Comparison of ENCODE assay signal across 2 cellular contexts in the genomic region with DNA sequence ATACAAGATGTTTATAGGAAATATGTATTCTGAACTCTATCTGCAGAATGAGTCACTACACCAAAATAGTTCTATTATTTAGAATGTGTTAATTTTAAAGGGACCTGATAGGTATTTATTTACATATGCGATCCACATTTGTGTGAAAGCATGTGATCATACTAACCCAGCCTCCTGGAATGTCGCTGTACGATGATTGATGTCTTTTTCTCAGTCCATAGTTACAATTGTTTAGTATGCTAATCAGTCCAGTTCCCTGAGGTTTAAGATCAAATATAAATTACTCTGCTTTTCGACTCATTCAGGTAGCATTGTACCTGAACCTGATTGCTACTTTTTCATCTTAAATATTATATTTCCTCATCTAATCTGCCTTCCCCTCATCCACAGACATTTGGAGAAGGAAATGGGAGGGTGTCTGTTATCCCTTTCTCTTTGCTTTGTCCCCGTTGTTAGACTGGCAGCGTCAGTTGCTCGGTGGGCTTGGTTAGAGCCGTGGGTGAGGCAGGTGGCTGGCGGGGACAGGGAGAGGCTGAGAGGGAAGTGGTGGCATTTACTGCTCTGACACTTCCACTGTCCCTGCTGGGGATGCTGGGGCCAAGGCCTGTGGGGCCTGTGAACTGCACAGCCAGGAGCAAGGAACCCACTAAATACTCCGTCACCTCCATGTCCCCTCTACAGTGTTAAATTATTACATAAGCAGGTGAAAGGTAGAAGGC.
TF ChIP-seq lines count a peak whose summit lies in the region.

No MANE protein-coding gene starts in this region.

TF ChIP-seq in GM12878, 131 proteins besides CTCF, POLR2A, EP300 and RAD21:
- TF ChIP-seq, protein P1, sequence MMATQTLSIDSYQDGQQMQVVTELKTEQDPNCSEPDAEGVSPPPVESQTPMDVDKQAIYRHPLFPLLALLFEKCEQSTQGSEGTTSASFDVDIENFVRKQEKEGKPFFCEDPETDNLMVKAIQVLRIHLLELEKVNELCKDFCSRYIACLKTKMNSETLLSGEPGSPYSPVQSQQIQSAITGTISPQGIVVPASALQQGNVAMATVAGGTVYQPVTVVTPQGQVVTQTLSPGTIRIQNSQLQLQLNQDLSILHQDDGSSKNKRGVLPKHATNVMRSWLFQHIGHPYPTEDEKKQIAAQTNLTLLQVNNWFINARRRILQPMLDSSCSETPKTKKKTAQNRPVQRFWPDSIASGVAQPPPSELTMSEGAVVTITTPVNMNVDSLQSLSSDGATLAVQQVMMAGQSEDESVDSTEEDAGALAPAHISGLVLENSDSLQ (IDR thresholded peaks at IDR 0.05): peak; percentile 75
- TF ChIP-seq, protein P2, sequence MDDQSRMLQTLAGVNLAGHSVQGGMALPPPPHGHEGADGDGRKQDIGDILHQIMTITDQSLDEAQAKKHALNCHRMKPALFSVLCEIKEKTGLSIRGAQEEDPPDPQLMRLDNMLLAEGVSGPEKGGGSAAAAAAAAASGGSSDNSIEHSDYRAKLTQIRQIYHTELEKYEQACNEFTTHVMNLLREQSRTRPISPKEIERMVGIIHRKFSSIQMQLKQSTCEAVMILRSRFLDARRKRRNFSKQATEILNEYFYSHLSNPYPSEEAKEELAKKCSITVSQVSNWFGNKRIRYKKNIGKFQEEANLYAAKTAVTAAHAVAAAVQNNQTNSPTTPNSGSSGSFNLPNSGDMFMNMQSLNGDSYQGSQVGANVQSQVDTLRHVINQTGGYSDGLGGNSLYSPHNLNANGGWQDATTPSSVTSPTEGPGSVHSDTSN (IDR thresholded peaks at IDR 0.05; ENCODE audit: insufficient replicate concordance, low read depth, low read length): peak; percentile 48
- TF ChIP-seq MXI1 (IDR thresholded peaks at IDR 0.05; ENCODE audit: low read depth, low read length): no peak

TF ChIP-seq in HepG2, 621 proteins besides CTCF, POLR2A, EP300 and RAD21:
- TF ChIP-seq ZSCAN29 (CRISPR knock-in tag; conservative IDR thresholded peaks at IDR 0.05): no peak
- TF ChIP-seq ZNF350 (CRISPR knock-in tag; IDR thresholded peaks at IDR 0.05; ENCODE audit: borderline replicate concordance, low read depth): no peak
- TF ChIP-seq HDAC1 (CRISPR knock-in tag; IDR thresholded peaks at IDR 0.05): no peak
- no peak for TF ChIP-seq KDM6A (CRISPR knock-in tag; IDR thresholded peaks at IDR 0.05; ENCODE audit: low read depth)
- TF ChIP-seq, protein P3, sequence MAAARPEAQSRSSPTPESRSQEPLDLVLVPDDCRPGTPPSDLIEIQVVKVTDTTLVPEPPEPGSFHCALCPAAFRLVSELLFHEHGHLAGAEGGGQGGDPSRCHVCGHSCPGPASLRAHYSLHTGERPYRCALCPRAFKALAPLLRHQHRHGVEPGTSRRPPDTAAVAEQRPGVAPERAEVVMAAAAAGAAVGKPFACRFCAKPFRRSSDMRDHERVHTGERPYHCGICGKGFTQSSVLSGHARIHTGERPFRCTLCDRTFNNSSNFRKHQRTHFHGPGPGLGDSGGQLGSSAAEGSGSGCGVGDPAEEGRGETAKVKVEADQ (CRISPR knock-in tag; IDR thresholded peaks at IDR 0.05; ENCODE audit: borderline replicate concordance): no peak
- TF ChIP-seq RCOR2 (CRISPR knock-in tag; IDR thresholded peaks at IDR 0.05): no peak
- no peak for TF ChIP-seq POLR2G (IDR thresholded peaks at IDR 0.05; ENCODE audit: low read depth, low read length)
